1 cellular context compared by ENCODE assay signal in the genomic region with DNA sequence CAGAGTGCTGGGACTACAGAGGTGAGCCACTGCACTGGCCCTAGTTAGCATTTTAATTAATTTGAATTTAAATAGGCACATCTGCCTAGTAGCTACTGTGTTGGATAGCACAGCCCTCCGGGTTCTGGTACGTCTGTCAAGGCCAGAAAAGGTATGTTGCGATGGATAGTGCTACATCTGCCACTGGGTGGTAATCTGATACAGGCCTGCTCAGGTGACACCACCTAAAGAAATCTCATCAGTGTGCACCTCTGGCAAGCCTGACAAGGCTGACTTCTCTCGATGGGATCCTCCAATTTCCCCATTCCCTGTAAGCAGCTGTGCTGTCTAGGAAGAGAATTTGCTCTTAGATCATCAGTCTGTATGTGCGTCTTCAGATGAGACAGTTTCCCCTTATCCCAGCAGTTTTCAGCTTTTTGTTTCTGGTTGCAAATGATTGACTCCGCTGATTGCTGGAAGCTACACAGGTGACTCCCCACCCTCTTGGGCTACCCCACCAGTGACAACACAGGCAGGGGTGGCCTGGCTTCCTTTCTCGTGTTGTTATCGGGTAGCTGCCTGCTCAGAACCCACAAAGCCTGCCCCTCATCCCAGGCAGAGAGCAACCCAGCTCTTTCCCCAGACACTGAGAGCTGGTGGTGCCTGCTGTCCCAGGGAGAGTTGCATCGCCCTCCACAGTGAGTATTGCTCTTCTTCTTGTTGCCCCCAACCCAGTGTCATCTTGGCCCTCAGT.
TF ChIP-seq lines count a peak whose summit lies in the region.

A gene with protein sequence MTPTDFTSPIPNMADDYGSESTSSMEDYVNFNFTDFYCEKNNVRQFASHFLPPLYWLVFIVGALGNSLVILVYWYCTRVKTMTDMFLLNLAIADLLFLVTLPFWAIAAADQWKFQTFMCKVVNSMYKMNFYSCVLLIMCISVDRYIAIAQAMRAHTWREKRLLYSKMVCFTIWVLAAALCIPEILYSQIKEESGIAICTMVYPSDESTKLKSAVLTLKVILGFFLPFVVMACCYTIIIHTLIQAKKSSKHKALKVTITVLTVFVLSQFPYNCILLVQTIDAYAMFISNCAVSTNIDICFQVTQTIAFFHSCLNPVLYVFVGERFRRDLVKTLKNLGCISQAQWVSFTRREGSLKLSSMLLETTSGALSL (plus strand): TSS at position 565 of the 733 bp plus-strand sequence. CDS start 8,391 bp downstream, outside the sequence.

TF ChIP-seq in GM23338, 12 proteins besides CTCF, POLR2A, EP300 and RAD21 (continued from another document):
- TF ChIP-seq, protein P1, sequence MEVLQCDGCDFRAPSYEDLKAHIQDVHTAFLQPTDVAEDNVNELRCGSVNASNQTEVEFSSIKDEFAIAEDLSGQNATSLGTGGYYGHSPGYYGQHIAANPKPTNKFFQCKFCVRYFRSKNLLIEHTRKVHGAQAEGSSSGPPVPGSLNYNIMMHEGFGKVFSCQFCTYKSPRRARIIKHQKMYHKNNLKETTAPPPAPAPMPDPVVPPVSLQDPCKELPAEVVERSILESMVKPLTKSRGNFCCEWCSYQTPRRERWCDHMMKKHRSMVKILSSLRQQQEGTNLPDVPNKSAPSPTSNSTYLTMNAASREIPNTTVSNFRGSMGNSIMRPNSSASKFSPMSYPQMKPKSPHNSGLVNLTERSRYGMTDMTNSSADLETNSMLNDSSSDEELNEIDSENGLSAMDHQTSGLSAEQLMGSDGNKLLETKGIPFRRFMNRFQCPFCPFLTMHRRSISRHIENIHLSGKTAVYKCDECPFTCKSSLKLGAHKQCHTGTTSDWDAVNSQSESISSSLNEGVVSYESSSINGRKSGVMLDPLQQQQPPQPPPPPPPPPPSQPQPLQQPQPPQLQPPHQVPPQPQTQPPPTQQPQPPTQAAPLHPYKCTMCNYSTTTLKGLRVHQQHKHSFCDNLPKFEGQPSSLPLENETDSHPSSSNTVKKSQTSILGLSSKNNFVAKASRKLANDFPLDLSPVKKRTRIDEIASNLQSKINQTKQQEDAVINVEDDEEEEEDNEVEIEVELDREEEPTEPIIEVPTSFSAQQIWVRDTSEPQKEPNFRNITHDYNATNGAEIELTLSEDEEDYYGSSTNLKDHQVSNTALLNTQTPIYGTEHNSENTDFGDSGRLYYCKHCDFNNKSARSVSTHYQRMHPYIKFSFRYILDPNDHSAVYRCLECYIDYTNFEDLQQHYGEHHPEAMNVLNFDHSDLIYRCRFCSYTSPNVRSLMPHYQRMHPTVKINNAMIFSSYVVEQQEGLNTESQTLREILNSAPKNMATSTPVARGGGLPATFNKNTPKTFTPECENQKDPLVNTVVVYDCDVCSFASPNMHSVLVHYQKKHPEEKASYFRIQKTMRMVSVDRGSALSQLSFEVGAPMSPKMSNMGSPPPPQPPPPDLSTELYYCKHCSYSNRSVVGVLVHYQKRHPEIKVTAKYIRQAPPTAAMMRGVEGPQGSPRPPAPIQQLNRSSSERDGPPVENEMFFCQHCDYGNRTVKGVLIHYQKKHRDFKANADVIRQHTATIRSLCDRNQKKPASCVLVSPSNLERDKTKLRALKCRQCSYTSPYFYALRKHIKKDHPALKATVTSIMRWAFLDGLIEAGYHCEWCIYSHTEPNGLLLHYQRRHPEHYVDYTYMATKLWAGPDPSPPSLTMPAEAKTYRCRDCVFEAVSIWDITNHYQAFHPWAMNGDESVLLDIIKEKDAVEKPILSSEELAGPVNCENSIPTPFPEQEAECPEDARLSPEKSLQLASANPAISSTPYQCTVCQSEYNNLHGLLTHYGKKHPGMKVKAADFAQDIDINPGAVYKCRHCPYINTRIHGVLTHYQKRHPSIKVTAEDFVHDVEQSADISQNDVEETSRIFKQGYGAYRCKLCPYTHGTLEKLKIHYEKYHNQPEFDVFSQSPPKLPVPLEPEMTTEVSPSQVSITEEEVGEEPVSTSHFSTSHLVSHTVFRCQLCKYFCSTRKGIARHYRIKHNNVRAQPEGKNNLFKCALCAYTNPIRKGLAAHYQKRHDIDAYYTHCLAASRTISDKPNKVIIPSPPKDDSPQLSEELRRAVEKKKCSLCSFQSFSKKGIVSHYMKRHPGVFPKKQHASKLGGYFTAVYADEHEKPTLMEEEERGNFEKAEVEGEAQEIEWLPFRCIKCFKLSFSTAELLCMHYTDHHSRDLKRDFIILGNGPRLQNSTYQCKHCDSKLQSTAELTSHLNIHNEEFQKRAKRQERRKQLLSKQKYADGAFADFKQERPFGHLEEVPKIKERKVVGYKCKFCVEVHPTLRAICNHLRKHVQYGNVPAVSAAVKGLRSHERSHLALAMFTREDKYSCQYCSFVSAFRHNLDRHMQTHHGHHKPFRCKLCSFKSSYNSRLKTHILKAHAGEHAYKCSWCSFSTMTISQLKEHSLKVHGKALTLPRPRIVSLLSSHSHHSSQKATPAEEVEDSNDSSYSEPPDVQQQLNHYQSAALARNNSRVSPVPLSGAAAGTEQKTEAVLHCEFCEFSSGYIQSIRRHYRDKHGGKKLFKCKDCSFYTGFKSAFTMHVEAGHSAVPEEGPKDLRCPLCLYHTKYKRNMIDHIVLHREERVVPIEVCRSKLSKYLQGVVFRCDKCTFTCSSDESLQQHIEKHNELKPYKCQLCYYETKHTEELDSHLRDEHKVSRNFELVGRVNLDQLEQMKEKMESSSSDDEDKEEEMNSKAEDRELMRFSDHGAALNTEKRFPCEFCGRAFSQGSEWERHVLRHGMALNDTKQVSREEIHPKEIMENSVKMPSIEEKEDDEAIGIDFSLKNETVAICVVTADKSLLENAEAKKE (CRISPR knock-in tag; IDR thresholded peaks at IDR 0.05): no peak
- TF ChIP-seq NANOG (IDR thresholded peaks at IDR 0.05; ENCODE audit: borderline replicate concordance): no peak
- TF ChIP-seq JUNB (IDR thresholded peaks at IDR 0.05; ENCODE audit: unreplicated experiment): no peak
- no peak for TF ChIP-seq ZNF331 (CRISPR knock-in tag; IDR thresholded peaks at IDR 0.05; ENCODE audit: low read depth)
- TF ChIP-seq, protein P2, sequence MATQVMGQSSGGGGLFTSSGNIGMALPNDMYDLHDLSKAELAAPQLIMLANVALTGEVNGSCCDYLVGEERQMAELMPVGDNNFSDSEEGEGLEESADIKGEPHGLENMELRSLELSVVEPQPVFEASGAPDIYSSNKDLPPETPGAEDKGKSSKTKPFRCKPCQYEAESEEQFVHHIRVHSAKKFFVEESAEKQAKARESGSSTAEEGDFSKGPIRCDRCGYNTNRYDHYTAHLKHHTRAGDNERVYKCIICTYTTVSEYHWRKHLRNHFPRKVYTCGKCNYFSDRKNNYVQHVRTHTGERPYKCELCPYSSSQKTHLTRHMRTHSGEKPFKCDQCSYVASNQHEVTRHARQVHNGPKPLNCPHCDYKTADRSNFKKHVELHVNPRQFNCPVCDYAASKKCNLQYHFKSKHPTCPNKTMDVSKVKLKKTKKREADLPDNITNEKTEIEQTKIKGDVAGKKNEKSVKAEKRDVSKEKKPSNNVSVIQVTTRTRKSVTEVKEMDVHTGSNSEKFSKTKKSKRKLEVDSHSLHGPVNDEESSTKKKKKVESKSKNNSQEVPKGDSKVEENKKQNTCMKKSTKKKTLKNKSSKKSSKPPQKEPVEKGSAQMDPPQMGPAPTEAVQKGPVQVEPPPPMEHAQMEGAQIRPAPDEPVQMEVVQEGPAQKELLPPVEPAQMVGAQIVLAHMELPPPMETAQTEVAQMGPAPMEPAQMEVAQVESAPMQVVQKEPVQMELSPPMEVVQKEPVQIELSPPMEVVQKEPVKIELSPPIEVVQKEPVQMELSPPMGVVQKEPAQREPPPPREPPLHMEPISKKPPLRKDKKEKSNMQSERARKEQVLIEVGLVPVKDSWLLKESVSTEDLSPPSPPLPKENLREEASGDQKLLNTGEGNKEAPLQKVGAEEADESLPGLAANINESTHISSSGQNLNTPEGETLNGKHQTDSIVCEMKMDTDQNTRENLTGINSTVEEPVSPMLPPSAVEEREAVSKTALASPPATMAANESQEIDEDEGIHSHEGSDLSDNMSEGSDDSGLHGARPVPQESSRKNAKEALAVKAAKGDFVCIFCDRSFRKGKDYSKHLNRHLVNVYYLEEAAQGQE (IDR thresholded peaks at IDR 0.05; ENCODE audit: unreplicated experiment): no peak
- TF ChIP-seq EZH2phosphoT487 (IDR thresholded peaks at IDR 0.05; ENCODE audit: unreplicated experiment): no peak
